ENCODE assay signal across 1 cellular context in the genomic region with DNA sequence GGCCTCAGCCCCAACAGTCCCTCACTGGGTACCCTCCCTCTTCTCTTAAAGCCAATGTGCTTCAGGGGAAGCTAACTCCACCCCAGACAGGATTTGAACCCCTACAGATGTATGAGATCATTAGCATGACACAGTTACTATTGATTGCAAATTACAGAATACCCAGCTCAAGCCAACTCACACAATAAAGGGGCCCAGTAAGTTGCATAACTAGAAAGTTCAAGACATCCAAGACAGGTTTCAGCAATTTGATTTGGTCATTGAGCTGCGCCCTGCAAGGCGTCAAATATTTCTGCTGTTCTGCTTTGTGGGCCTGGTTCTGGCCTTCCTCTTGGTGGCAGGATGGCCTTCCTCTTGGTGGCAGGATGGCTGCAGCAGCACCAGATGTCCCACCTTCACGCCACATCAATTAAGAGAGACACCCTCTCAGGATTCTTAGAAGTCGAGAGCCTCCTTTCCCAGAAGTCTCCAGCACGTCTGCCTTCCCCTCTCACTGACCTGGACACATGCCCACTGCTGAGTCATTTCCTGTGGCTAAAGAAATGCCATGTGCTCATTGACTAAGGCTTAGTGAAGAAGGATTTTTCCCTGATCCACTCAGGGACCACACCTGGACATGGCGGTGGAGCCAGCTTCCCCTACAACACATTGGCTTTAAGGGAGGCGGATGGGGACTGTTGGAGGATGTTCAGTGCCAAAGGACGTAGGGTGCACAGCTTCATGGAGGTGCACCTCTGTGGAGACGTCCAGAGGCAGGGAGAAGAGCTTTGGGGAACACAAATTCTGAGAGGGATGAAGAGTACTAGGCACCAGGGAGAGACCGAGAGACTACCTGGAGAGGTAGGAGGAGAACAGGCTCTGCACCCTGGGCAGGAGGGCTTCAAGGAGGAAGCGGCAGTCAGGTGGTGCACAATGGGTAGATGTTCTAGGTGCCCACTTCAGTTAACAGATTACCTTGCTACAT.
TF ChIP-seq lines count a peak whose summit lies in the region.

No MANE protein-coding gene starts in this region.

TF ChIP-seq in SK-N-SH, 30 proteins besides CTCF, POLR2A, EP300 and RAD21 (continued from another document):
- TF ChIP-seq, protein P1, sequence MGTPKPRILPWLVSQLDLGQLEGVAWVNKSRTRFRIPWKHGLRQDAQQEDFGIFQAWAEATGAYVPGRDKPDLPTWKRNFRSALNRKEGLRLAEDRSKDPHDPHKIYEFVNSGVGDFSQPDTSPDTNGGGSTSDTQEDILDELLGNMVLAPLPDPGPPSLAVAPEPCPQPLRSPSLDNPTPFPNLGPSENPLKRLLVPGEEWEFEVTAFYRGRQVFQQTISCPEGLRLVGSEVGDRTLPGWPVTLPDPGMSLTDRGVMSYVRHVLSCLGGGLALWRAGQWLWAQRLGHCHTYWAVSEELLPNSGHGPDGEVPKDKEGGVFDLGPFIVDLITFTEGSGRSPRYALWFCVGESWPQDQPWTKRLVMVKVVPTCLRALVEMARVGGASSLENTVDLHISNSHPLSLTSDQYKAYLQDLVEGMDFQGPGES (IDR thresholded peaks at IDR 0.05; ENCODE audit: low read depth, low read length), result no peak
- TF ChIP-seq EZH2phosphoT487 (IDR thresholded peaks at IDR 0.05; ENCODE audit: borderline replicate concordance, low read depth), result no peak
- no peak for TF ChIP-seq GABPA (IDR thresholded peaks at IDR 0.05; ENCODE audit: low read depth)
- TF ChIP-seq, protein P2, sequence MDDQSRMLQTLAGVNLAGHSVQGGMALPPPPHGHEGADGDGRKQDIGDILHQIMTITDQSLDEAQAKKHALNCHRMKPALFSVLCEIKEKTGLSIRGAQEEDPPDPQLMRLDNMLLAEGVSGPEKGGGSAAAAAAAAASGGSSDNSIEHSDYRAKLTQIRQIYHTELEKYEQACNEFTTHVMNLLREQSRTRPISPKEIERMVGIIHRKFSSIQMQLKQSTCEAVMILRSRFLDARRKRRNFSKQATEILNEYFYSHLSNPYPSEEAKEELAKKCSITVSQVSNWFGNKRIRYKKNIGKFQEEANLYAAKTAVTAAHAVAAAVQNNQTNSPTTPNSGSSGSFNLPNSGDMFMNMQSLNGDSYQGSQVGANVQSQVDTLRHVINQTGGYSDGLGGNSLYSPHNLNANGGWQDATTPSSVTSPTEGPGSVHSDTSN (IDR thresholded peaks at IDR 0.05), result peak; percentile 25; the same call in 1 of the 2 replicates
- TF ChIP-seq MXI1 (IDR thresholded peaks at IDR 0.05; ENCODE audit: low read depth, low read length), result no peak
- TF ChIP-seq FOXJ3 (CRISPR knock-in tag; IDR thresholded peaks at IDR 0.05), result no peak
- peak; percentile 63; the same call in 1 of the 2 replicates for TF ChIP-seq POLR2AphosphoS5 (IDR thresholded peaks at IDR 0.05; ENCODE audit: low read depth, low read length)
- TF ChIP-seq SIN3A (IDR thresholded peaks at IDR 0.05; ENCODE audit: borderline replicate concordance, low read depth, low read length), result no peak
- TF ChIP-seq GATA2 (CRISPR knock-in tag; IDR thresholded peaks at IDR 0.05), result no peak
